ENCODE assay signal across 16 cellular contexts in genomic region chr5:53059281-53059680, GRCh38.
"Had no signal": no experiment of that assay in that cellular context is flagged by ENCODE, and none has a peak within 500 bp of the region (broad histone marks: within the 10 kb centered on the region; RNA-seq: fewer than 3 reads in every experiment).

No MANE protein-coding gene starts in this region.

- H3K27ac ChIP-seq: body of pancreas, gastroesophageal sphincter, heart right ventricle, ovary, sigmoid colon, spleen, suprapubic skin, WERI-Rb-1 had no signal

- H3K36me3 ChIP-seq: ovary, sigmoid colon, WERI-Rb-1 had no signal

- ATAC-seq: activated CD8-positive, alpha-beta T cell treated with anti-CD3 and anti-CD28 coated beads, Interleukin-2, amount 10 ng/mL, durations not matched to agents 7 days and 5 days; body of pancreas; gastroesophageal sphincter; heart right ventricle had no signal

- DNase-seq: activated CD4-positive, alpha-beta T cell treated with anti-CD3 and anti-CD28 coated beads for 4 hours; activated CD8-positive, alpha-beta memory T cell treated with anti-CD3 and anti-CD28 coated beads, Interleukin-2, amount 50 U/mL, for 4 hours; activated CD8-positive, alpha-beta T cell treated with anti-CD3 and anti-CD28 coated beads, Interleukin-2, amount 10 ng/mL, durations not matched to agents 7 days and 5 days; activated gamma-delta T cell; activated T-cell treated with anti-CD3 and anti-CD28 coated beads, Interleukin-2, amount 50 U/mL, for 48 hours; amygdala; body of pancreas; effector memory CD4-positive, alpha-beta T cell; heart right ventricle; ovary; sigmoid colon; spleen; trophoblast cell; WERI-Rb-1 had no signal

- H3K9me3 ChIP-seq: body of pancreas, gastroesophageal sphincter, heart right ventricle, ovary, sigmoid colon, spleen, suprapubic skin had no signal

- H3K27me3 ChIP-seq: body of pancreas, gastroesophageal sphincter, heart right ventricle, ovary, sigmoid colon, spleen, suprapubic skin had no signal

- H3K4me3 ChIP-seq: body of pancreas, gastroesophageal sphincter, heart right ventricle, ovary, sigmoid colon, spleen, suprapubic skin had no signal

- H3K4me1 ChIP-seq: body of pancreas, gastroesophageal sphincter, heart right ventricle, sigmoid colon, suprapubic skin had no signal
